8 cellular contexts compared by ENCODE assay signal in the genomic region with DNA sequence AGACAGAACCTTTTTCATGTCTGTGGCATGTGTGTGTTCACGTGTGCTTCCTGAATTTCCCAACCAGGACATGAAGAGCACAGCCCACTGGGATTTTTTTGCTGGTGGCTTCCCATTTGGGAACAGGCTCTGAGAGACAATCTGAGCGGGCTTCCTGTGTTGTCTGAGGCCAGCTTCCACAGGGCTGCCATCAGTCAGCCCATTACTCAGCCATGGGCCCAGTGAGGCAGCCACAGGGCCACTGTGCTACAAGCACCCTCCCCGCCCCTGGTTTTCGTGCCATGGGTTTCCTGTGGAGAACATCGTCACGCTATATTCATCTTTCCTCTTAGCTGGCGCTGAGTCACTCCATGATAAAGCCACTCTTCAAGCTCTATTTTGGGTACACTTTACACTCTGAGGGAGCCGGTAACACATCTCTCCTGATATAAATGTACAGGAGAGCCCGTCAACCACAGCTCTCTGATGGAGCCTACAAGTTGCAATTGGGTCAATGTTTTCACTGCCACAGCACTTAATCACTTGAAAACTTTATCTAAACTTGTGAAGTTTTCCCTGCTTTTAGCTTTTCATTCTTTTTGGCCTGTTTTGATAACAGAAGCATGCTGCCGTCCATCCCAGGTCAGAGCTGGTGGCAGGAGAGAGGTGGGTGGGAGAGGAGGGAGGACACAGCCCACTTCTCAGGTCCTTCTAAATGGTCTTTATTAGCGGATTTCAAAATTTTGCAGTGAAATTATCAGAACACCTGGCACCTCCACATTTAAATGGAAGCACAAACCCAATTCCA.
DNase-seq lines count a peak whose midpoint lies in the region; ATAC-seq, FAIRE-seq and TF ChIP-seq lines count a peak whose summit lies in the region.

No MANE protein-coding gene starts in this region.

- peak; percentile 85 for DNase-seq in MV-4-11 (lab: John Stamatoyannopoulos, UW)
- peak; percentile 91 for DNase-seq in activated CD8-positive, alpha-beta memory T cell treated with anti-CD3 and anti-CD28 coated beads, Interleukin-2, amount 10 ng/mL, durations not matched to agents 7 days and 5 days
- DNase-seq in epithelial cell of proximal tubule (ENCODE audit: low read depth): peak; percentile 86
- peak; percentile 90 for DNase-seq in osteocyte (ENCODE audit: extremely low spot score, unreplicated experiment)
- DNase-seq in upper lobe of right lung: no peak
- no peak for DNase-seq in small intestine

- H3K36me3 ChIP-seq in upper lobe of right lung (no peaks in the 10 kb centered on the region), small intestine (ENCODE audit: control insufficient read depth in 2 of 2, insufficient read depth in 2 of 2, low read length in 2 of 2) (no peaks in the 10 kb centered on the region)

- TF ChIP-seq CTCF in epithelial cell of proximal tubule (conservative IDR thresholded peaks at IDR 0.05; ENCODE audit: low read depth, low read length) (no peak), osteocyte (IDR thresholded peaks at IDR 0.05) (no peak), upper lobe of right lung (IDR thresholded peaks at IDR 0.05) (no peak)

- H3K27me3 Mint-ChIP-seq in activated CD8-positive, alpha-beta memory T cell treated with anti-CD3 and anti-CD28 coated beads, Interleukin-2, amount 10 ng/mL, durations not matched to agents 7 days and 5 days: no peaks in the 10 kb centered on the region
- H3K27me3 Mint-ChIP-seq in osteocyte (ENCODE audit: unreplicated experiment): no peaks in the 10 kb centered on the region

- FAIRE-seq in small intestine (lab: Jason Lieb, UNC): no peak

- H3K27ac ChIP-seq in upper lobe of right lung: peak overlapping the region; percentile 81
- H3K27ac ChIP-seq in small intestine (ENCODE audit: low read depth in 1 of 2, low read length in 1 of 2): peak overlapping the region in 1 of 2 donors; percentile 64

- intact Hi-C loops in upper lobe of right lung (cut with DNase I): no loop called here

- CTCF ChIA-PET in activated CD8-positive, alpha-beta memory T cell treated with anti-CD3 and anti-CD28 coated beads, Interleukin-2, amount 10 ng/mL, durations not matched to agents 7 days and 5 days (lab: Charles Lee): interaction anchor here (0.8 to 2.3 kb wide), 6 partner anchors 8 to 84 kb away, joined by 3 to 7 read pairs (median 4); no protein-coding TSS in a partner anchor

- peaks cover 66% of the 10 kb centered on the region for H3K4me1 Mint-ChIP-seq in activated CD8-positive, alpha-beta memory T cell treated with anti-CD3 and anti-CD28 coated beads, Interleukin-2, amount 10 ng/mL, durations not matched to agents 7 days and 5 days
- H3K4me1 Mint-ChIP-seq in osteocyte (ENCODE audit: unreplicated experiment): peaks cover 80% of the 10 kb centered on the region

- H3K9me3 Mint-ChIP-seq in activated CD8-positive, alpha-beta memory T cell treated with anti-CD3 and anti-CD28 coated beads, Interleukin-2, amount 10 ng/mL, durations not matched to agents 7 days and 5 days (ENCODE audit: low read depth): peaks cover 3% of the 10 kb centered on the region
- H3K9me3 Mint-ChIP-seq in osteocyte (ENCODE audit: unreplicated experiment): peaks cover 4% of the 10 kb centered on the region

- H3K9me3 ChIP-seq in upper lobe of right lung (no peaks in the 10 kb centered on the region), small intestine (ENCODE audit: control insufficient read depth, low read depth) (no peaks in the 10 kb centered on the region)

- 71 to 79% (median 76%) methylated on average over 11 of the region's 11 CpGs for WGBS in small intestine, 3 donors

- peaks cover 32% of the 10 kb centered on the region for H3K36me3 Mint-ChIP-seq in activated CD8-positive, alpha-beta memory T cell treated with anti-CD3 and anti-CD28 coated beads, Interleukin-2, amount 10 ng/mL, durations not matched to agents 7 days and 5 days
- H3K36me3 Mint-ChIP-seq in osteocyte (ENCODE audit: unreplicated experiment): peaks cover 9% of the 10 kb centered on the region

- peak overlapping the region; percentile 91 for H3K27ac Mint-ChIP-seq in activated CD8-positive, alpha-beta memory T cell treated with anti-CD3 and anti-CD28 coated beads, Interleukin-2, amount 10 ng/mL, durations not matched to agents 7 days and 5 days
- H3K27ac Mint-ChIP-seq in osteocyte (ENCODE audit: unreplicated experiment): peak overlapping the region; percentile 98

- peak overlapping the region; percentile 49 for H3K4me3 Mint-ChIP-seq in activated CD8-positive, alpha-beta memory T cell treated with anti-CD3 and anti-CD28 coated beads, Interleukin-2, amount 10 ng/mL, durations not matched to agents 7 days and 5 days
- H3K4me3 Mint-ChIP-seq in osteocyte (ENCODE audit: unreplicated experiment): peak overlapping the region; percentile 12

- H3K4me1 ChIP-seq in upper lobe of right lung: peaks cover 49% of the 10 kb centered on the region
- H3K4me1 ChIP-seq in small intestine (ENCODE audit: control insufficient read depth in 2 of 2, insufficient read depth in 1 of 2, low read depth in 1 of 2, low read length in 1 of 2): peaks cover 0 to 2% of the 10 kb centered on the region in 2 donors

- no peak overlapping the region for H3K4me3 ChIP-seq in epithelial cell of proximal tubule (ENCODE audit: low read depth, low read length)
- H3K4me3 ChIP-seq in upper lobe of right lung: no peak overlapping the region
- H3K4me3 ChIP-seq in small intestine (ENCODE audit: low read depth in 1 of 2, low read length in 2 of 2): no peak overlapping the region

- H3K27me3 ChIP-seq in upper lobe of right lung (no peaks in the 10 kb centered on the region), small intestine (ENCODE audit: control insufficient read depth in 2 of 2, insufficient read depth in 2 of 2, low read length in 2 of 2) (no peaks in the 10 kb centered on the region)

- ATAC-seq in GM19351 (IDR thresholded peaks at IDR 0.05; ENCODE audit: unreplicated experiment) (peak; percentile 26), upper lobe of right lung (peak; percentile 84), GM19023 (IDR thresholded peaks at IDR 0.05; ENCODE audit: unreplicated experiment) (no peak)
- peak; percentile 81 for ATAC-seq in activated CD8-positive, alpha-beta memory T cell treated with anti-CD3 and anti-CD28 coated beads, Interleukin-2, amount 10 ng/mL, durations not matched to agents 7 days and 5 days

Comparison
In these comparisons a context has a peak if more than half of its experiments do, and no peak if none do; other contexts are left out.
1. DNase-seq: peak in MV-4-11 (single experiment), activated CD8-positive, alpha-beta memory T cell treated with anti-CD3 and anti-CD28 coated beads, Interleukin-2, amount 10 ng/mL, durations not matched to agents 7 days and 5 days (single experiment), epithelial cell of proximal tubule (single experiment) and osteocyte (single experiment); none in upper lobe of right lung (single experiment) and small intestine (single experiment).